Comparison of ENCODE assay signal across 1 cellular context in genomic region chr12:93886533-93887511, GRCh38.
TF ChIP-seq lines count a peak whose summit lies in the region.

No MANE protein-coding gene starts in this region.

TF ChIP-seq in SK-N-SH, 30 proteins besides CTCF, POLR2A, EP300 and RAD21 (continued from another document):
- TF ChIP-seq MAX (IDR thresholded peaks at IDR 0.05; ENCODE audit: low read depth) (no peak), JUND (IDR thresholded peaks at IDR 0.05) (peak; percentile 55), MXI1 (IDR thresholded peaks at IDR 0.05; ENCODE audit: low read depth, low read length) (peak; percentile 65), GATA2 (CRISPR knock-in tag; IDR thresholded peaks at IDR 0.05) (peak; percentile 62), TCF12 (IDR thresholded peaks at IDR 0.05) (peak; percentile 85), USF1 (IDR thresholded peaks at IDR 0.05; ENCODE audit: borderline replicate concordance, low read depth) (0 out of 2 replicates have a peak, but pooled peaks have one; percentile 20), NRF1 (IDR thresholded peaks at IDR 0.05; ENCODE audit: low read depth, low read length) (no peak), CHD2 (IDR thresholded peaks at IDR 0.05; ENCODE audit: low read length, partially characterized antibody) (peak; percentile 65), FOSL2 (IDR thresholded peaks at IDR 0.05; ENCODE audit: borderline replicate concordance, low read depth) (peak; percentile 37; the same call in 1 of the 2 replicates), REST (IDR thresholded peaks at IDR 0.05; ENCODE audit: low read depth, low read length) (no peak)
TF ChIP-seq in SK-N-SH: peak in this region for 13.
